In the genomic region with DNA sequence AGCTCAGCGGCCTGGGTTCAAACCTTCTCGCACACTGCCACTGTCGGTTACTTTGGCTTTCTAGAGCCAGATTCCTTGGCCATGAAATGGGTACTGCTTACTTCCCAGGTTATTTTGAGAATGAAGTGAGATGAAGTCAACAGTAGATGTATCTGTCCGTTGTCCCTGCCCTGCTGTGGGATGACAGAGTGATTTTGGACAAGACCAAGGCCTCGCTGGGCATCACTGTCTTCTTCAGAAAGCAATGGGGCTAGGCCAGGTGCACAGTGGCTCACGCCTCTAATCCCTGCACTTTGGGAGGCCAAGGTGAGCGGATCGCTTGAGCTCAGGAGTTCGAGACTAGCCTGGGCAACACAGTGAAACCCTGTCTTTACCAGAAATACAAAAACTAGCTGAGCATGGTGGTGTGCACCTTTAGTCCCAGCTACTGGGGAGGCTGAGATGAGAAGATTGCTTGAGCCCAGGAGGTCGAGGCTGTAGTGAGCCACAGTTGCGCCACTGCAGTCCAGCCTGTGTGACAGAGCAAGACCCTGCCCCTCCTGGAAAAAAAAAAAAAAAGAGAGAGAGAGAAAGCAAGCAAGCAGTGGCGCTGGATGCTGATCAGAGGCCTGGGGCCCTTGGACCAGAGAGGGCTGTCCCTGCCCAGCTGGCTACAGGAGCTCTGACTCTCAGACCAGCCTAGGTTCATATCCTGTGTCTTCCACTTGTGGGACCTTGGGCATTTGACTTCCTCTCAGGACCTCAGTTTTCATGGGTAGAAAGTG, we compare ENCODE assay signal across 12 cellular contexts. TPM values are rescaled to one million over a fixed set of nuclear protein-coding genes. Genes with fewer than 3 reads are reported as not detected.
DNase-seq lines count a peak whose midpoint lies in the region; ATAC-seq and TF ChIP-seq lines count a peak whose summit lies in the region.
"Had no signal": no experiment of that assay in that cellular context is flagged by ENCODE, and none has a peak within 500 bp of the region (broad histone marks: within the 10 kb centered on the region; RNA-seq: fewer than 3 reads in every experiment).

No MANE protein-coding gene starts in this region.

- H3K79me2 ChIP-seq in DOHH2 (ENCODE audit: control insufficient read depth, low read length): no peaks in the 10 kb centered on the region

- H3K9me3 ChIP-seq in DOHH2 (ENCODE audit: control insufficient read depth, insufficient read depth, low read length): no peaks in the 10 kb centered on the region
- no peaks in the 10 kb centered on the region for H3K9me3 ChIP-seq in lower lobe of right lung
- H3K9me3 ChIP-seq in stomach: no peaks in the 10 kb centered on the region
- H3K9me3 ChIP-seq: MG63 had no signal

- no peak for ATAC-seq in lower lobe of right lung
- no peak for ATAC-seq in HG03135 (IDR thresholded peaks at IDR 0.05; ENCODE audit: unreplicated experiment)

- DNase-seq in caudate nucleus (lab: John Stamatoyannopoulos, UW) (no peak), lower lobe of right lung (no peak), stomach (no peak), DMS53 treated with DMSO at 0.1 percent for 48 hours (lab: John Stamatoyannopoulos, UW; ENCODE audit: unreplicated experiment) (no peak), GM10248 (ENCODE audit: extremely low spot score) (no peak)
- no peak for DNase-seq in effector CD8-positive, alpha-beta T cell (lab: John Stamatoyannopoulos, UW)
- DNase-seq: CD4-positive, alpha-beta T cell; NCI-H446 treated with DMSO at 0.1 percent for 48 hours; stimulated activated CD8-positive, alpha-beta memory T cell treated with anti-CD3 and anti-CD28 coated beads, Interleukin-4, amount 100 ng/mL, for 48 hours had no signal

- H3K27ac ChIP-seq in DOHH2 (ENCODE audit: low read depth, low read length): no peak overlapping the region
- peak overlapping the region; percentile 70 for H3K27ac ChIP-seq in caudate nucleus (ENCODE audit: low read depth, low read length)
- H3K27ac ChIP-seq in lower lobe of right lung: peak overlapping the region; percentile 73
- peak overlapping the region; percentile 83 to 98 (median 89) for H3K27ac ChIP-seq in stomach

- H3K27me3 ChIP-seq in DOHH2 (ENCODE audit: control insufficient read depth, low read length): peaks cover 8% of the 10 kb centered on the region; the same call in 1 of the 2 replicates
- no peaks in the 10 kb centered on the region for H3K27me3 ChIP-seq in lower lobe of right lung (ENCODE audit: low read depth)
- H3K27me3 ChIP-seq in stomach: no peaks in the 10 kb centered on the region
- H3K27me3 ChIP-seq: MG63 had no signal

- peaks cover 31% of the 10 kb centered on the region for H4K20me1 ChIP-seq in DOHH2 (ENCODE audit: control insufficient read depth, insufficient read depth, low read depth, low read length)

- H3K36me3 ChIP-seq in DOHH2 (ENCODE audit: control insufficient read depth, low read length): no peaks in the 10 kb centered on the region
- H3K36me3 ChIP-seq in lower lobe of right lung: no peaks in the 10 kb centered on the region
- peaks cover 0 to 5% (median 0%) of the 10 kb centered on the region in 4 donors for H3K36me3 ChIP-seq in stomach

- TF ChIP-seq CTCF in DOHH2 (IDR thresholded peaks at IDR 0.05; ENCODE audit: low read depth, low read length, poor library complexity, severe bottlenecking) (no peak), lower lobe of right lung (IDR thresholded peaks at IDR 0.05) (no peak), stomach (IDR thresholded peaks at IDR 0.05) (no peak), GM10248 (IDR thresholded peaks at IDR 0.05; ENCODE audit: control extremely low read depth, extremely low read depth, low read depth, missing control alignments) (no peak)

- WGBS in stomach, 5 donors: 59 to 67% (median 64%) methylated on average over 12 of the region's 12 CpGs

- H3K4me1 ChIP-seq in DOHH2 (ENCODE audit: control insufficient read depth, low read length): peaks cover 70% of the 10 kb centered on the region
- H3K4me1 ChIP-seq in lower lobe of right lung: peaks cover 97% of the 10 kb centered on the region
- H3K4me1 ChIP-seq in stomach: peaks cover 95 to 100% (median 99%) of the 10 kb centered on the region in 4 donors

- H3F3A ChIP-seq in DOHH2 (ENCODE audit: control insufficient read depth, insufficient read depth): peaks cover 13% of the 10 kb centered on the region; the same call in 1 of the 2 replicates

- no peak for TF ChIP-seq EP300 in stomach (IDR thresholded peaks at IDR 0.05)

- CTCF ChIA-PET in GM10248 (lab: Yijun Ruan, JAX): interaction anchor here (1.1 to 1.4 kb wide), 2 partner anchors 8 to 1048 kb away, joined by 3 read pairs; no protein-coding TSS in a partner anchor

- intact Hi-C loops in lower lobe of right lung (cut with DNase I): no loop called here
- intact Hi-C loops in stomach (cut with DNase I; ENCODE audit: low total_unique reads): no loop called here

- H3K4me3 ChIP-seq in DOHH2 (ENCODE audit: low read length) (peak overlapping the region; percentile 57), lower lobe of right lung (peak overlapping the region; percentile 14), stomach (peak overlapping the region in 2 of 4 donors; percentile 11 to 13)
- H3K4me3 ChIP-seq: MG63 had no signal

- TF ChIP-seq POLR2A in stomach (IDR thresholded peaks at IDR 0.05): no peak

- POLR2A ChIA-PET in GM10248 (lab: Yijun Ruan, JAX): no interaction called here

- H3K9me2 ChIP-seq in DOHH2 (replicated peaks; ENCODE audit: control insufficient read depth, low read length): no peaks in the 10 kb centered on the region

- peak overlapping the region; percentile 79 for H3K4me2 ChIP-seq in DOHH2 (ENCODE audit: low read length)

RNA-seq across cellular contexts. Expression of gene ZMIZ1, which starts 25.8 kb away (rescaled TPM):
- total RNA-seq in lower lobe of right lung (102 TPM), stomach (100 to 1,000 TPM in 1 of 5 donors, 10 to 100 TPM in 4; 25.9 to 103 (median 67.7) TPM)
- polyA plus RNA-seq in stomach: 10 to 100 TPM; 17.7 to 20.2 (median 18.2) TPM
